ENCODE assay signal across 14 cellular contexts in genomic region chr15:70479056-70479455, GRCh38.
DNase-seq lines count a peak whose midpoint lies in the region; ATAC-seq and TF ChIP-seq lines count a peak whose summit lies in the region.
"Had no signal": no experiment of that assay in that cellular context is flagged by ENCODE, and none has a peak within 500 bp of the region (broad histone marks: within the 10 kb centered on the region; RNA-seq: fewer than 3 reads in every experiment).

No MANE protein-coding gene starts in this region.

- H3K36me3 ChIP-seq in neural progenitor cell: no peaks in the 10 kb centered on the region
- H3K36me3 ChIP-seq: vagina had no signal

- H2AFZ ChIP-seq in neural progenitor cell (replicated peaks): no peak overlapping the region

- POLR2A ChIA-PET in activated CD4-positive, alpha-beta memory T cell treated with anti-CD3 and anti-CD28 coated beads for 36 hours (lab: Charles Lee): interaction anchor here (0.7 to 2.1 kb wide), 3 partner anchors 13 to 969 kb away, joined by 3 to 18 read pairs (median 8); no protein-coding TSS in a partner anchor
- POLR2A ChIA-PET in activated CD4-positive, alpha-beta memory T cell treated with anti-CD3 and anti-CD28 coated beads, Interleukin-2, amount 10 ng/mL, durations not matched to agents 7 days and 5 days (lab: Charles Lee): interaction anchor here (1.3 to 4.4 kb wide), 3 partner anchors 10 to 14 kb away, joined by 5 to 34 read pairs (median 6); no protein-coding TSS in a partner anchor

- intact Hi-C loops in activated CD4-positive, alpha-beta memory T cell treated with anti-CD3 and anti-CD28 coated beads for 36 hours (cut with micrococcal nuclease): loop anchor here (5.0 kb wide), 1 partner anchor 337 kb away; no protein-coding TSS in a partner anchor

- H3K27me3 ChIP-seq in neural progenitor cell: no peaks in the 10 kb centered on the region
- H3K27me3 ChIP-seq: vagina had no signal

- no peaks in the 10 kb centered on the region for H3K36me3 Mint-ChIP-seq in activated CD4-positive, alpha-beta memory T cell treated with anti-CD3 and anti-CD28 coated beads for 36 hours
- H3K36me3 Mint-ChIP-seq in activated CD4-positive, alpha-beta memory T cell treated with anti-CD3 and anti-CD28 coated beads, Interleukin-2, amount 10 ng/mL, durations not matched to agents 7 days and 5 days (ENCODE audit: low read depth): peaks cover 9% of the 10 kb centered on the region
- peaks cover 6% of the 10 kb centered on the region for H3K36me3 Mint-ChIP-seq in activated T-helper 17 cell treated with anti-CD3 and anti-CD28 coated beads, Interleukin-2, amount 50 U/mL, for 72 hours (ENCODE audit: low read depth)
- no peaks in the 10 kb centered on the region for H3K36me3 Mint-ChIP-seq in neural progenitor cell

- H3K27me3 Mint-ChIP-seq in activated CD4-positive, alpha-beta memory T cell treated with anti-CD3 and anti-CD28 coated beads for 36 hours: peaks cover 49% of the 10 kb centered on the region
- H3K27me3 Mint-ChIP-seq in activated CD4-positive, alpha-beta memory T cell treated with anti-CD3 and anti-CD28 coated beads, Interleukin-2, amount 10 ng/mL, durations not matched to agents 7 days and 5 days: peaks cover 70% of the 10 kb centered on the region
- H3K27me3 Mint-ChIP-seq in activated T-helper 17 cell treated with anti-CD3 and anti-CD28 coated beads, Interleukin-2, amount 50 U/mL, for 72 hours: peaks cover 35% of the 10 kb centered on the region
- H3K27me3 Mint-ChIP-seq in neural progenitor cell (ENCODE audit: insufficient read depth, low read depth): peaks cover 9% of the 10 kb centered on the region

- DNase-seq in activated CD4-positive, alpha-beta memory T cell treated with anti-CD3 and anti-CD28 coated beads for 36 hours: no peak
- no peak for DNase-seq in activated CD4-positive, alpha-beta memory T cell treated with anti-CD3 and anti-CD28 coated beads, Interleukin-2, amount 10 ng/mL, durations not matched to agents 7 days and 5 days
- DNase-seq in neural progenitor cell (ENCODE audit: low spot score) (no peak), NCI-H1436 (lab: John Stamatoyannopoulos, UW) (no peak), NCI-H2171 (lab: John Stamatoyannopoulos, UW) (no peak)
- DNase-seq: Caco-2; KG1; stimulated activated CD4-positive, alpha-beta T cell treated with anti-CD3 and anti-CD28 coated beads, Interleukin-12 subunit alpha, Interleukin-12 subunit beta, amount 100 ng/mL, for 4 hours had no signal

- no peaks in the 10 kb centered on the region for H3K79me2 ChIP-seq in neural progenitor cell (ENCODE audit: low read depth)

- no peak overlapping the region for H3K4me3 ChIP-seq in neural progenitor cell
- H3K4me3 ChIP-seq: SK-N-MC, vagina had no signal

- H3K9ac ChIP-seq in neural progenitor cell: no peak overlapping the region

- ATAC-seq in HG02571 (IDR thresholded peaks at IDR 0.05; ENCODE audit: unreplicated experiment) (peak; percentile 6), HG03457 (IDR thresholded peaks at IDR 0.05; ENCODE audit: unreplicated experiment) (no peak)
- ATAC-seq in activated T-helper 17 cell treated with anti-CD3 and anti-CD28 coated beads, Interleukin-2, amount 50 U/mL, for 72 hours (replicated peaks): no peak
- ATAC-seq: HCT116 had no signal

- no peaks in the 10 kb centered on the region for H4K20me1 ChIP-seq in neural progenitor cell (ENCODE audit: low read depth)

- H3K4me1 ChIP-seq in neural progenitor cell: no peaks in the 10 kb centered on the region
- H3K4me1 ChIP-seq: Caco-2 had no signal

- H3K9me3 ChIP-seq in neural progenitor cell (ENCODE audit: low read depth): no peaks in the 10 kb centered on the region
- H3K9me3 ChIP-seq: Caco-2, vagina had no signal

- no peak overlapping the region for H3K4me2 ChIP-seq in neural progenitor cell

- peaks cover 42% of the 10 kb centered on the region for H3K4me1 Mint-ChIP-seq in activated CD4-positive, alpha-beta memory T cell treated with anti-CD3 and anti-CD28 coated beads for 36 hours (ENCODE audit: low read depth)
- H3K4me1 Mint-ChIP-seq in activated CD4-positive, alpha-beta memory T cell treated with anti-CD3 and anti-CD28 coated beads, Interleukin-2, amount 10 ng/mL, durations not matched to agents 7 days and 5 days: peaks cover 40% of the 10 kb centered on the region
- peaks cover 18% of the 10 kb centered on the region for H3K4me1 Mint-ChIP-seq in activated T-helper 17 cell treated with anti-CD3 and anti-CD28 coated beads, Interleukin-2, amount 50 U/mL, for 72 hours
- H3K4me1 Mint-ChIP-seq in neural progenitor cell: peaks cover 15% of the 10 kb centered on the region

- CTCF ChIA-PET in activated CD4-positive, alpha-beta memory T cell treated with anti-CD3 and anti-CD28 coated beads for 36 hours (lab: Charles Lee): interaction anchor here (1.1 to 1.6 kb wide), 2 partner anchors 10 to 1003 kb away, joined by 4 to 6 read pairs; no protein-coding TSS in a partner anchor
- CTCF ChIA-PET in activated CD4-positive, alpha-beta memory T cell treated with anti-CD3 and anti-CD28 coated beads, Interleukin-2, amount 10 ng/mL, durations not matched to agents 7 days and 5 days (lab: Charles Lee): interaction anchor here (1.2 to 3.6 kb wide), 2 partner anchors 12 to 13 kb away, joined by 3 to 16 read pairs; no protein-coding TSS in a partner anchor

- no peak overlapping the region for H3K27ac ChIP-seq in neural progenitor cell
- H3K27ac ChIP-seq: SK-N-MC, vagina had no signal

- peak overlapping the region; percentile 0 for H3K27ac Mint-ChIP-seq in activated CD4-positive, alpha-beta memory T cell treated with anti-CD3 and anti-CD28 coated beads for 36 hours
- no peak overlapping the region for H3K27ac Mint-ChIP-seq in activated CD4-positive, alpha-beta memory T cell treated with anti-CD3 and anti-CD28 coated beads, Interleukin-2, amount 10 ng/mL, durations not matched to agents 7 days and 5 days
- peak overlapping the region; percentile 46 for H3K27ac Mint-ChIP-seq in activated T-helper 17 cell treated with anti-CD3 and anti-CD28 coated beads, Interleukin-2, amount 50 U/mL, for 72 hours
- H3K27ac Mint-ChIP-seq in neural progenitor cell: peak overlapping the region; percentile 31

- H3K4me3 Mint-ChIP-seq in activated CD4-positive, alpha-beta memory T cell treated with anti-CD3 and anti-CD28 coated beads for 36 hours: no peak overlapping the region
- H3K4me3 Mint-ChIP-seq in activated CD4-positive, alpha-beta memory T cell treated with anti-CD3 and anti-CD28 coated beads, Interleukin-2, amount 10 ng/mL, durations not matched to agents 7 days and 5 days: no peak overlapping the region
- peak overlapping the region; percentile 54 for H3K4me3 Mint-ChIP-seq in activated T-helper 17 cell treated with anti-CD3 and anti-CD28 coated beads, Interleukin-2, amount 50 U/mL, for 72 hours
- H3K4me3 Mint-ChIP-seq in neural progenitor cell: no peak overlapping the region

- H3F3A ChIP-seq in neural progenitor cell (ENCODE audit: low read depth): no peaks in the 10 kb centered on the region

- TF ChIP-seq CTCF in neural progenitor cell (IDR thresholded peaks at IDR 0.05): no peak

- H3K9me3 Mint-ChIP-seq in activated CD4-positive, alpha-beta memory T cell treated with anti-CD3 and anti-CD28 coated beads for 36 hours: no peaks in the 10 kb centered on the region
- peaks cover 3% of the 10 kb centered on the region for H3K9me3 Mint-ChIP-seq in activated CD4-positive, alpha-beta memory T cell treated with anti-CD3 and anti-CD28 coated beads, Interleukin-2, amount 10 ng/mL, durations not matched to agents 7 days and 5 days
- H3K9me3 Mint-ChIP-seq in activated T-helper 17 cell treated with anti-CD3 and anti-CD28 coated beads, Interleukin-2, amount 50 U/mL, for 72 hours: no peaks in the 10 kb centered on the region
- H3K9me3 Mint-ChIP-seq in neural progenitor cell: no peaks in the 10 kb centered on the region
